Comparison of ENCODE assay signal across 8 cellular contexts in the genomic region with DNA sequence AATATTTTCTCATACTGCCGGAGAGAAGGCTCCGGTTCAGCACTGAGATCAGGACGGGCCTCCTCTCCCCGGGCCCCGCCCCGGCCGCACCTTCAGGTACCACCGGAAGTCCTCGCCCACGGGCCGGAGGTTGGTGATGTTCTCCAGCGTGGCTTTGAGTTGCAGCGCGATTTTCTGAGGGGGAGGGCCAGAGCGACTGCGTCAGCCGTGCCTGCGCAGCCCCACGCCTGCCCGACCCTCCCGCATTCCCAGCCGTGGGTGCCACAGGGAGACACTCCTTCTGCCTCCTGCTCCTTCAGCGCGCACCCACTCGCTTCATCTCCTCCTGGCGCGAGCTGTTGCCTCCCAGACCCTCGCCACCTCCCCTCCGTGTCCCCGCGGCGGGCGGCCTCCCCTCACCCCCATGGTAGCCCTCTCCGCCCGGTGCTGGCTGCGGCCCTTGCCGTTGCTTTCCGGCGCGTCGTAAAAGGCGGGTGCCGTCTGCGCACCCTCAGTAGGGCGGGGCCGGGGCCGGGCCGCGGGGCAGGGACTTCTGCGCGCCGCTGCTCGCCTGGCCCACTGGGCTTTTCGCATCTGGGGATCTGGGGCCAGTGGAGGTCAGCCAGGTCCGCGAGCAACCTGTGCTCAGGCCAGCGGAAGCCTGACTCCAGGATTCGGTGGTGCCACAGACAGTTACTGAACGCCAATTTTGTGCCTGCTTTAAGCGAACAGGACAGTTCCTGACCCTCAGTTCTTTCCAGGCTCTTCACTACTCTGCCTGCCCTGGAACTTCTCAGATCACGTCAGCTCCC. TPM values are rescaled to one million over a fixed set of nuclear protein-coding genes. Genes with fewer than 3 reads are reported as not detected.
A peak's percentile ranks its signal among the peaks of the same experiment; 100 is the strongest.
DNase-seq lines count a peak whose midpoint lies in the region; ATAC-seq, FAIRE-seq and TF ChIP-seq lines count a peak whose summit lies in the region.

A gene (minus strand): TSS at position 464 of the 791 bp plus-strand sequence. CDS start 59 bp downstream, at position 405.

- H4K20me1 ChIP-seq in mammary epithelial cell (ENCODE audit: insufficient read depth, low read length) = no peaks in the 10 kb centered on the region

- 2% methylated on average over 15 of the region's 61 CpGs for WGBS in mammary epithelial cell (ENCODE audit: low coverage, missing lambda C conversion rate)
- 1% methylated on average over 60 to 61 of the region's 61 CpGs for WGBS in small intestine, 3 donors

- peaks cover 16% of the 10 kb centered on the region for H3K79me2 ChIP-seq in mammary epithelial cell (ENCODE audit: insufficient read depth, low read length)

- peak within 1 kb of the TSS; percentile 93 for H3K27ac ChIP-seq in A673 (ENCODE audit: low read depth, low read length, poor library complexity, severe bottlenecking)
- H3K27ac ChIP-seq in WERI-Rb-1 = peak within 1 kb of the TSS; percentile 86
- peak within 1 kb of the TSS; percentile 77 for H3K27ac ChIP-seq in mammary epithelial cell (ENCODE audit: insufficient read depth, low read depth, low read length)
- H3K27ac ChIP-seq in iPS-20b (ENCODE audit: low read length) = peak within 1 kb of the TSS; percentile 63
- H3K27ac ChIP-seq in small intestine (ENCODE audit: low read depth in 1 of 2, low read length in 1 of 2) = peak within 1 kb of the TSS; percentile 97 to 99

- intact Hi-C loops in A673 (cut with micrococcal nuclease; ENCODE audit: unreplicated experiment) (no loop called here), mammary epithelial cell (cut with micrococcal nuclease) (loop anchor here (1.0 kb wide), 2 partner anchors 18 to 24 kb away; a partner anchor contains a TSS)

- H3K9me3 ChIP-seq in A673 (ENCODE audit: low read depth, low read length, poor library complexity, severe bottlenecking) (no peaks in the 10 kb centered on the region), WERI-Rb-1 (ENCODE audit: severe bottlenecking) (no peaks in the 10 kb centered on the region), mammary epithelial cell (replicated peaks; ENCODE audit: insufficient read depth, low read length) (no peaks in the 10 kb centered on the region), iPS-20b (ENCODE audit: insufficient read depth, low read depth, low read length) (no peaks in the 10 kb centered on the region), small intestine (ENCODE audit: control insufficient read depth, low read depth) (no peaks in the 10 kb centered on the region)

- ATAC-seq in GM18868 (IDR thresholded peaks at IDR 0.05; ENCODE audit: unreplicated experiment) (peak; percentile 96), HG03108 (IDR thresholded peaks at IDR 0.05; ENCODE audit: unreplicated experiment) (peak; percentile 90)

- FAIRE-seq in small intestine (lab: Jason Lieb, UNC) = no peak

- peaks cover 4% of the 10 kb centered on the region for H3K4me1 ChIP-seq in A673 (ENCODE audit: insufficient read depth, low read length, poor library complexity, severe bottlenecking)
- peaks cover 12% of the 10 kb centered on the region for H3K4me1 ChIP-seq in mammary epithelial cell (ENCODE audit: insufficient read depth, low read length)
- peaks cover 9% of the 10 kb centered on the region for H3K4me1 ChIP-seq in iPS-20b (ENCODE audit: insufficient read depth, low read length)
- H3K4me1 ChIP-seq in small intestine (ENCODE audit: control insufficient read depth in 2 of 2, insufficient read depth in 1 of 2, low read depth in 1 of 2, low read length in 1 of 2) = peaks cover 0 to 4% of the 10 kb centered on the region in 2 donors

- H3K4me2 ChIP-seq in mammary epithelial cell (ENCODE audit: insufficient read depth, low read depth, low read length) = peak within 1 kb of the TSS; percentile 93

- no peak for TF ChIP-seq CTCF in A673 (conservative IDR thresholded peaks at IDR 0.05; ENCODE audit: low read depth, low read length)
- no peak for TF ChIP-seq CTCF in WERI-Rb-1 (IDR thresholded peaks at IDR 0.05; ENCODE audit: low read depth, low read length)
- TF ChIP-seq CTCF in mammary epithelial cell (conservative IDR thresholded peaks at IDR 0.05 in 1 of 2, IDR thresholded peaks at IDR 0.05 in 1 of 2; ENCODE audit: extremely low read depth in 1 of 2, insufficient read depth in 1 of 2, low read depth in 1 of 2, low read length in 2 of 2) = no peak

- CTCF ChIA-PET in A673 (lab: Charles Lee) (no interaction called here), mammary epithelial cell (lab: Charles Lee; ENCODE audit: low non-redundant PET) (no interaction called here)

- POLR2A ChIA-PET in A673 (lab: Charles Lee; ENCODE audit: low non-redundant PET) = no interaction called here

- H2AFZ ChIP-seq in mammary epithelial cell (ENCODE audit: low read depth, low read length) = peak within 1 kb of the TSS; percentile 96

- peak; percentile 94 for DNase-seq in A673 (ENCODE audit: low spot score)
- DNase-seq in NCI-H2196 (lab: John Stamatoyannopoulos, UW; ENCODE audit: unreplicated experiment) = peak; percentile 93
- DNase-seq in WERI-Rb-1 = peak; percentile 95
- peak; percentile 94 for DNase-seq in mammary epithelial cell
- DNase-seq in small intestine = peak; percentile 97

- peak within 1 kb of the TSS; percentile 84 for H3K4me3 ChIP-seq in A673 (ENCODE audit: low read depth, low read length, poor library complexity, severe bottlenecking)
- peak within 1 kb of the TSS; percentile 88 for H3K4me3 ChIP-seq in WERI-Rb-1 (ENCODE audit: low read depth, low read length)
- H3K4me3 ChIP-seq in mammary epithelial cell (replicated peaks in 1 of 3; ENCODE audit: insufficient read depth in 1 of 3, low read depth in 2 of 3, low read length in 3 of 3) = peak within 1 kb of the TSS; percentile 79 to 99 (median 96)
- peak within 1 kb of the TSS; percentile 78 for H3K4me3 ChIP-seq in iPS-20b (ENCODE audit: low read length)
- H3K4me3 ChIP-seq in small intestine (ENCODE audit: low read depth in 1 of 2, low read length in 2 of 2) = peak within 1 kb of the TSS; percentile 66 to 94

- BruUV-seq in A673 (replicated peaks; lab: Mats Ljungman, UMichigan) (no TSS peak), mammary epithelial cell (replicated peaks; lab: Mats Ljungman, UMichigan) (no TSS peak)

- dilution Hi-C loops in mammary epithelial cell (cut with HindIII; ENCODE audit: low sequenced_read_pairs) = no loop called here

- H3K27me3 ChIP-seq in A673 (replicated peaks; ENCODE audit: insufficient read depth, low read depth, low read length, poor library complexity) = no peaks in the 10 kb centered on the region
- H3K27me3 ChIP-seq in WERI-Rb-1 (ENCODE audit: insufficient read depth, low read depth, severe bottlenecking) = no peaks in the 10 kb centered on the region
- no peaks in the 10 kb centered on the region for H3K27me3 ChIP-seq in mammary epithelial cell (ENCODE audit: insufficient read depth, low read length)
- H3K27me3 ChIP-seq in iPS-20b (ENCODE audit: insufficient read depth, low read length) = no peaks in the 10 kb centered on the region
- H3K27me3 ChIP-seq in small intestine (ENCODE audit: control insufficient read depth in 2 of 2, insufficient read depth in 2 of 2, low read length in 2 of 2) = no peaks in the 10 kb centered on the region

- H3K36me3 ChIP-seq in A673 (ENCODE audit: insufficient read depth, low read length, poor library complexity, severe bottlenecking) (peaks cover 12% of the 10 kb centered on the region), WERI-Rb-1 (peaks cover 28% of the 10 kb centered on the region), mammary epithelial cell (ENCODE audit: insufficient read depth, low read length) (no peaks in the 10 kb centered on the region), iPS-20b (ENCODE audit: insufficient read depth, low read depth, low read length) (peaks cover 26% of the 10 kb centered on the region), small intestine (ENCODE audit: control insufficient read depth in 2 of 2, insufficient read depth in 2 of 2, low read length in 2 of 2) (peaks cover 2 to 5% of the 10 kb centered on the region in 2 donors)

- H3K9ac ChIP-seq in mammary epithelial cell (ENCODE audit: insufficient read depth, low read length) (peak within 1 kb of the TSS; percentile 93), iPS-20b (ENCODE audit: low read depth, low read length) (peak within 1 kb of the TSS; percentile 90)

- in situ Hi-C loops in mammary epithelial cell (cut with MboI; ENCODE audit: low sequenced_read_pairs in 2 of 2) = no loop called here

RNA-seq across cellular contexts. Expression of the gene that starts here (rescaled TPM):
- total RNA-seq in A673 (2021) (53.8 and 56.7 TPM in 2 replicates), mammary epithelial cell (10 to 100 TPM; 24.8 to 30.2 TPM)
- polyA plus RNA-seq in mammary epithelial cell (38.6 TPM), small intestine (10 to 100 TPM; 40.0 to 53.9 (median 45.4) TPM)
- polyA minus RNA-seq in mammary epithelial cell = 2.4 TPM

Comparison
In these comparisons a context has a peak if more than half of its experiments do, and no peak if none do; other contexts are left out.
1. Peak in every context shown above with its lines: DNase-seq, ATAC-seq, H3K4me3 ChIP-seq and H3K27ac ChIP-seq.